In the genomic region with DNA sequence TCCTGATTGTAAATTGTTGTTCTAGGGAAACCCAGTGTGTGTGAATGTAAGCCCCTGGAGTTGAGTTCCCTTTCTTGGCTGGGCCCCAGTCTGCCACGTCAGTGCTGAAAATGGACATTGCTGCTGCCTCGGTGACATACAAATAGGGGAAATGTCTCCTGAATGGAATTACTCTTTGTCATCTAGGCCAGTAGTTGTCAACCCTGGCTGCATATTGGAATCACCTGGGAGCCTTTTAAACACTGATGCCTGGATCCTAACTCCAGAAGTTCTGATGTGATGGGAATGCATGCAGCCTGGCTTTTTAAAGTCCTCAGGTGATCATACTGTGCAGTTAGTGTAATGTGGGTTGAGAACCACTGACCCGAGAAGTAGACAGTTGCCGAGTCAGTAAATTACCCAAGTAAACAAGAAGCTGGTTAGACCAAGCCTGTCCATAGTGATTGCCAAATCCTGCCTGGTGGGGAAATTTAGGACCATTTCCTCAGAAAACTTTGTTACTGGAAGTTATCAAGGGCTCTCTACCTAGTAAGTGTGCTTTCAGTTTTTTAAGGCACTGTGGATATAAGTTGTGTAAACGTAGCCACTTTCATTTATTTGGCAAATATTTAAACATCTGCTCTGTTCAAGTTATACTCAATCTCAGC, we compare ENCODE assay signal across 2 cellular contexts.
TF ChIP-seq lines count a peak whose summit lies in the region.

No MANE protein-coding gene starts in this region.

TF ChIP-seq in GM12878, 131 proteins besides CTCF, POLR2A, EP300 and RAD21 (continued from another document and continues in another):
- TF ChIP-seq MLLT1 (IDR thresholded peaks at IDR 0.05), result no peak
- TF ChIP-seq, protein P1, sequence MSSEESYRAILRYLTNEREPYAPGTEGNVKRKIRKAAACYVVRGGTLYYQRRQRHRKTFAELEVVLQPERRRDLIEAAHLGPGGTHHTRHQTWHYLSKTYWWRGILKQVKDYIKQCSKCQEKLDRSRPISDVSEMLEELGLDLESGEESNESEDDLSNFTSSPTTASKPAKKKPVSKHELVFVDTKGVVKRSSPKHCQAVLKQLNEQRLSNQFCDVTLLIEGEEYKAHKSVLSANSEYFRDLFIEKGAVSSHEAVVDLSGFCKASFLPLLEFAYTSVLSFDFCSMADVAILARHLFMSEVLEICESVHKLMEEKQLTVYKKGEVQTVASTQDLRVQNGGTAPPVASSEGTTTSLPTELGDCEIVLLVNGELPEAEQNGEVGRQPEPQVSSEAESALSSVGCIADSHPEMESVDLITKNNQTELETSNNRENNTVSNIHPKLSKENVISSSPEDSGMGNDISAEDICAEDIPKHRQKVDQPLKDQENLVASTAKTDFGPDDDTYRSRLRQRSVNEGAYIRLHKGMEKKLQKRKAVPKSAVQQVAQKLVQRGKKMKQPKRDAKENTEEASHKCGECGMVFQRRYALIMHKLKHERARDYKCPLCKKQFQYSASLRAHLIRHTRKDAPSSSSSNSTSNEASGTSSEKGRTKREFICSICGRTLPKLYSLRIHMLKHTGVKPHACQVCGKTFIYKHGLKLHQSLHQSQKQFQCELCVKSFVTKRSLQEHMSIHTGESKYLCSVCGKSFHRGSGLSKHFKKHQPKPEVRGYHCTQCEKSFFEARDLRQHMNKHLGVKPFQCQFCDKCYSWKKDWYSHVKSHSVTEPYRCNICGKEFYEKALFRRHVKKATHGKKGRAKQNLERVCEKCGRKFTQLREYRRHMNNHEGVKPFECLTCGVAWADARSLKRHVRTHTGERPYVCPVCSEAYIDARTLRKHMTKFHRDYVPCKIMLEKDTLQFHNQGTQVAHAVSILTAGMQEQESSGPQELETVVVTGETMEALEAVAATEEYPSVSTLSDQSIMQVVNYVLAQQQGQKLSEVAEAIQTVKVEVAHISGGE (CRISPR knock-in tag; IDR thresholded peaks at IDR 0.05), result no peak
- no peak for TF ChIP-seq ESRRA (IDR thresholded peaks at IDR 0.05; ENCODE audit: low read length)
- TF ChIP-seq, protein P2, sequence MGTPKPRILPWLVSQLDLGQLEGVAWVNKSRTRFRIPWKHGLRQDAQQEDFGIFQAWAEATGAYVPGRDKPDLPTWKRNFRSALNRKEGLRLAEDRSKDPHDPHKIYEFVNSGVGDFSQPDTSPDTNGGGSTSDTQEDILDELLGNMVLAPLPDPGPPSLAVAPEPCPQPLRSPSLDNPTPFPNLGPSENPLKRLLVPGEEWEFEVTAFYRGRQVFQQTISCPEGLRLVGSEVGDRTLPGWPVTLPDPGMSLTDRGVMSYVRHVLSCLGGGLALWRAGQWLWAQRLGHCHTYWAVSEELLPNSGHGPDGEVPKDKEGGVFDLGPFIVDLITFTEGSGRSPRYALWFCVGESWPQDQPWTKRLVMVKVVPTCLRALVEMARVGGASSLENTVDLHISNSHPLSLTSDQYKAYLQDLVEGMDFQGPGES (IDR thresholded peaks at IDR 0.05), result no peak
- TF ChIP-seq GATAD2B (conservative IDR thresholded peaks at IDR 0.05; ENCODE audit: low read depth), result no peak
- TF ChIP-seq MYC (IDR thresholded peaks at IDR 0.05; ENCODE audit: insufficient read depth, insufficient read length, insufficient replicate concordance, low read length, severe bottlenecking), result no peak
- no peak for TF ChIP-seq ZNF274 (IDR thresholded peaks at IDR 0.05; ENCODE audit: insufficient read depth, insufficient read length)
- peak; percentile 41; the same call in 1 of the 2 replicates for TF ChIP-seq IKZF1 (conservative IDR thresholded peaks at IDR 0.05)
- TF ChIP-seq, protein P3, sequence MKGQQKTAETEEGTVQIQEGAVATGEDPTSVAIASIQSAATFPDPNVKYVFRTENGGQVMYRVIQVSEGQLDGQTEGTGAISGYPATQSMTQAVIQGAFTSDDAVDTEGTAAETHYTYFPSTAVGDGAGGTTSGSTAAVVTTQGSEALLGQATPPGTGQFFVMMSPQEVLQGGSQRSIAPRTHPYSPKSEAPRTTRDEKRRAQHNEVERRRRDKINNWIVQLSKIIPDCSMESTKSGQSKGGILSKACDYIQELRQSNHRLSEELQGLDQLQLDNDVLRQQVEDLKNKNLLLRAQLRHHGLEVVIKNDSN (IDR thresholded peaks at IDR 0.05; ENCODE audit: borderline replicate concordance, extremely low read length, insufficient read depth, low read depth, low read length), result no peak
- TF ChIP-seq JUND (IDR thresholded peaks at IDR 0.05; ENCODE audit: low read depth, low read length), result no peak
- TF ChIP-seq KLF5 (IDR thresholded peaks at IDR 0.05; ENCODE audit: partially characterized antibody), result no peak
- no peak for TF ChIP-seq HSF1 (IDR thresholded peaks at IDR 0.05; ENCODE audit: low read depth, low read length)
- TF ChIP-seq BMI1 (IDR thresholded peaks at IDR 0.05; ENCODE audit: borderline replicate concordance), result no peak
- no peak for TF ChIP-seq BCL3 (IDR thresholded peaks at IDR 0.05; ENCODE audit: borderline replicate concordance, insufficient read depth, low read depth, low read length, poor library complexity, severe bottlenecking)
- no peak for TF ChIP-seq ZZZ3 (IDR thresholded peaks at IDR 0.05; ENCODE audit: control insufficient read depth, insufficient read length, low read depth)
- no peak for TF ChIP-seq JUNB (IDR thresholded peaks at IDR 0.05)
- no peak for TF ChIP-seq SUZ12 (IDR thresholded peaks at IDR 0.05; ENCODE audit: unreplicated experiment)

TF ChIP-seq in HepG2, 621 proteins besides CTCF, POLR2A, EP300 and RAD21 (continued from another document and continues in another):
- no peak for TF ChIP-seq THAP9 (CRISPR knock-in tag; IDR thresholded peaks at IDR 0.05; ENCODE audit: borderline replicate concordance)
- TF ChIP-seq HNF4G (IDR thresholded peaks at IDR 0.05; ENCODE audit: borderline replicate concordance, low read depth, low read length), result no peak
- TF ChIP-seq HNF4G (CRISPR knock-in tag; IDR thresholded peaks at IDR 0.05; ENCODE audit: borderline replicate concordance, low read depth), result no peak
- TF ChIP-seq ZNF556 (CRISPR knock-in tag; IDR thresholded peaks at IDR 0.05; ENCODE audit: borderline replicate concordance), result no peak
- TF ChIP-seq, protein P4, sequence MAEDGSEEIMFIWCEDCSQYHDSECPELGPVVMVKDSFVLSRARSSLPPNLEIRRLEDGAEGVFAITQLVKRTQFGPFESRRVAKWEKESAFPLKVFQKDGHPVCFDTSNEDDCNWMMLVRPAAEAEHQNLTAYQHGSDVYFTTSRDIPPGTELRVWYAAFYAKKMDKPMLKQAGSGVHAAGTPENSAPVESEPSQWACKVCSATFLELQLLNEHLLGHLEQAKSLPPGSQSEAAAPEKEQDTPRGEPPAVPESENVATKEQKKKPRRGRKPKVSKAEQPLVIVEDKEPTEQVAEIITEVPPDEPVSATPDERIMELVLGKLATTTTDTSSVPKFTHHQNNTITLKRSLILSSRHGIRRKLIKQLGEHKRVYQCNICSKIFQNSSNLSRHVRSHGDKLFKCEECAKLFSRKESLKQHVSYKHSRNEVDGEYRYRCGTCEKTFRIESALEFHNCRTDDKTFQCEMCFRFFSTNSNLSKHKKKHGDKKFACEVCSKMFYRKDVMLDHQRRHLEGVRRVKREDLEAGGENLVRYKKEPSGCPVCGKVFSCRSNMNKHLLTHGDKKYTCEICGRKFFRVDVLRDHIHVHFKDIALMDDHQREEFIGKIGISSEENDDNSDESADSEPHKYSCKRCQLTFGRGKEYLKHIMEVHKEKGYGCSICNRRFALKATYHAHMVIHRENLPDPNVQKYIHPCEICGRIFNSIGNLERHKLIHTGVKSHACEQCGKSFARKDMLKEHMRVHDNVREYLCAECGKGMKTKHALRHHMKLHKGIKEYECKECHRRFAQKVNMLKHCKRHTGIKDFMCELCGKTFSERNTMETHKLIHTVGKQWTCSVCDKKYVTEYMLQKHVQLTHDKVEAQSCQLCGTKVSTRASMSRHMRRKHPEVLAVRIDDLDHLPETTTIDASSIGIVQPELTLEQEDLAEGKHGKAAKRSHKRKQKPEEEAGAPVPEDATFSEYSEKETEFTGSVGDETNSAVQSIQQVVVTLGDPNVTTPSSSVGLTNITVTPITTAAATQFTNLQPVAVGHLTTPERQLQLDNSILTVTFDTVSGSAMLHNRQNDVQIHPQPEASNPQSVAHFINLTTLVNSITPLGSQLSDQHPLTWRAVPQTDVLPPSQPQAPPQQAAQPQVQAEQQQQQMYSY (CRISPR knock-in tag; IDR thresholded peaks at IDR 0.05), result no peak
- TF ChIP-seq ATF7 (IDR thresholded peaks at IDR 0.05), result no peak
- no peak for TF ChIP-seq ATF7 (CRISPR knock-in tag; IDR thresholded peaks at IDR 0.05)
- TF ChIP-seq, protein P5, sequence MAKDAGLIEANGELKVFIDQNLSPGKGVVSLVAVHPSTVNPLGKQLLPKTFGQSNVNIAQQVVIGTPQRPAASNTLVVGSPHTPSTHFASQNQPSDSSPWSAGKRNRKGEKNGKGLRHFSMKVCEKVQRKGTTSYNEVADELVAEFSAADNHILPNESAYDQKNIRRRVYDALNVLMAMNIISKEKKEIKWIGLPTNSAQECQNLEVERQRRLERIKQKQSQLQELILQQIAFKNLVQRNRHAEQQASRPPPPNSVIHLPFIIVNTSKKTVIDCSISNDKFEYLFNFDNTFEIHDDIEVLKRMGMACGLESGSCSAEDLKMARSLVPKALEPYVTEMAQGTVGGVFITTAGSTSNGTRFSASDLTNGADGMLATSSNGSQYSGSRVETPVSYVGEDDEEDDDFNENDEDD (CRISPR knock-in tag; IDR thresholded peaks at IDR 0.05; ENCODE audit: borderline replicate concordance), result no peak
- no peak for TF ChIP-seq KDM5A (IDR thresholded peaks at IDR 0.05; ENCODE audit: borderline replicate concordance, low read length)
- no peak for TF ChIP-seq ZNF577 (CRISPR knock-in tag; IDR thresholded peaks at IDR 0.05; ENCODE audit: borderline replicate concordance, low read depth)
- peak; percentile 18; the same call in 1 of the 2 replicates for TF ChIP-seq ZNF12 (CRISPR knock-in tag; IDR thresholded peaks at IDR 0.05)
- no peak for TF ChIP-seq CENPX (CRISPR knock-in tag; IDR thresholded peaks at IDR 0.05)
- TF ChIP-seq, protein P6, sequence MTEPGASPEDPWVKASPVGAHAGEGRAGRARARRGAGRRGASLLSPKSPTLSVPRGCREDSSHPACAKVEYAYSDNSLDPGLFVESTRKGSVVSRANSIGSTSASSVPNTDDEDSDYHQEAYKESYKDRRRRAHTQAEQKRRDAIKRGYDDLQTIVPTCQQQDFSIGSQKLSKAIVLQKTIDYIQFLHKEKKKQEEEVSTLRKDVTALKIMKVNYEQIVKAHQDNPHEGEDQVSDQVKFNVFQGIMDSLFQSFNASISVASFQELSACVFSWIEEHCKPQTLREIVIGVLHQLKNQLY (CRISPR knock-in tag; IDR thresholded peaks at IDR 0.05), result no peak
- TF ChIP-seq, protein P7, sequence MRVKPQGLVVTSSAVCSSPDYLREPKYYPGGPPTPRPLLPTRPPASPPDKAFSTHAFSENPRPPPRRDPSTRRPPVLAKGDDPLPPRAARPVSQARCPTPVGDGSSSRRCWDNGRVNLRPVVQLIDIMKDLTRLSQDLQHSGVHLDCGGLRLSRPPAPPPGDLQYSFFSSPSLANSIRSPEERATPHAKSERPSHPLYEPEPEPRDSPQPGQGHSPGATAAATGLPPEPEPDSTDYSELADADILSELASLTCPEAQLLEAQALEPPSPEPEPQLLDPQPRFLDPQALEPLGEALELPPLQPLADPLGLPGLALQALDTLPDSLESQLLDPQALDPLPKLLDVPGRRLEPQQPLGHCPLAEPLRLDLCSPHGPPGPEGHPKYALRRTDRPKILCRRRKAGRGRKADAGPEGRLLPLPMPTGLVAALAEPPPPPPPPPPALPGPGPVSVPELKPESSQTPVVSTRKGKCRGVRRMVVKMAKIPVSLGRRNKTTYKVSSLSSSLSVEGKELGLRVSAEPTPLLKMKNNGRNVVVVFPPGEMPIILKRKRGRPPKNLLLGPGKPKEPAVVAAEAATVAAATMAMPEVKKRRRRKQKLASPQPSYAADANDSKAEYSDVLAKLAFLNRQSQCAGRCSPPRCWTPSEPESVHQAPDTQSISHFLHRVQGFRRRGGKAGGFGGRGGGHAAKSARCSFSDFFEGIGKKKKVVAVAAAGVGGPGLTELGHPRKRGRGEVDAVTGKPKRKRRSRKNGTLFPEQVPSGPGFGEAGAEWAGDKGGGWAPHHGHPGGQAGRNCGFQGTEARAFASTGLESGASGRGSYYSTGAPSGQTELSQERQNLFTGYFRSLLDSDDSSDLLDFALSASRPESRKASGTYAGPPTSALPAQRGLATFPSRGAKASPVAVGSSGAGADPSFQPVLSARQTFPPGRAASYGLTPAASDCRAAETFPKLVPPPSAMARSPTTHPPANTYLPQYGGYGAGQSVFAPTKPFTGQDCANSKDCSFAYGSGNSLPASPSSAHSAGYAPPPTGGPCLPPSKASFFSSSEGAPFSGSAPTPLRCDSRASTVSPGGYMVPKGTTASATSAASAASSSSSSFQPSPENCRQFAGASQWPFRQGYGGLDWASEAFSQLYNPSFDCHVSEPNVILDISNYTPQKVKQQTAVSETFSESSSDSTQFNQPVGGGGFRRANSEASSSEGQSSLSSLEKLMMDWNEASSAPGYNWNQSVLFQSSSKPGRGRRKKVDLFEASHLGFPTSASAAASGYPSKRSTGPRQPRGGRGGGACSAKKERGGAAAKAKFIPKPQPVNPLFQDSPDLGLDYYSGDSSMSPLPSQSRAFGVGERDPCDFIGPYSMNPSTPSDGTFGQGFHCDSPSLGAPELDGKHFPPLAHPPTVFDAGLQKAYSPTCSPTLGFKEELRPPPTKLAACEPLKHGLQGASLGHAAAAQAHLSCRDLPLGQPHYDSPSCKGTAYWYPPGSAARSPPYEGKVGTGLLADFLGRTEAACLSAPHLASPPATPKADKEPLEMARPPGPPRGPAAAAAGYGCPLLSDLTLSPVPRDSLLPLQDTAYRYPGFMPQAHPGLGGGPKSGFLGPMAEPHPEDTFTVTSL (CRISPR knock-in tag; IDR thresholded peaks at IDR 0.05; ENCODE audit: borderline replicate concordance), result peak; percentile 36; the same call in 1 of the 2 replicates
- no peak for TF ChIP-seq STAG1 (CRISPR knock-in tag; IDR thresholded peaks at IDR 0.05)
- no peak for TF ChIP-seq CBX2 (IDR thresholded peaks at IDR 0.05; ENCODE audit: low read depth, low read length)
- TF ChIP-seq CBX2 (CRISPR knock-in tag; IDR thresholded peaks at IDR 0.05; ENCODE audit: low read depth), result no peak
- TF ChIP-seq HNF1B (CRISPR knock-in tag; IDR thresholded peaks at IDR 0.05), result 0 out of 2 replicates have a peak, but pooled peaks have one; percentile 30
